27 cellular contexts compared by ENCODE assay signal in genomic region chr4:26308573-26308972, GRCh38. TPM values are rescaled to one million over a fixed set of nuclear protein-coding genes. Genes with fewer than 3 reads are reported as not detected.
DNase-seq lines count a peak whose midpoint lies in the region; ATAC-seq, FAIRE-seq and TF ChIP-seq lines count a peak whose summit lies in the region.
"Had no signal": no experiment of that assay in that cellular context is flagged by ENCODE, and none has a peak within 500 bp of the region (broad histone marks: within the 10 kb centered on the region; RNA-seq: fewer than 3 reads in every experiment).

No MANE protein-coding gene starts in this region.

- intact Hi-C loops in activated CD4-positive, alpha-beta memory T cell treated with anti-CD3 and anti-CD28 coated beads for 36 hours (cut with micrococcal nuclease): no loop called here
- intact Hi-C loops in natural killer cell (cut with micrococcal nuclease): no loop called here

- H3K36me3 Mint-ChIP-seq in activated CD4-positive, alpha-beta memory T cell treated with anti-CD3 and anti-CD28 coated beads, Interleukin-2, amount 10 ng/mL, durations not matched to agents 7 days and 5 days (ENCODE audit: low read depth): no peaks in the 10 kb centered on the region
- H3K36me3 Mint-ChIP-seq in activated CD4-positive, alpha-beta memory T cell treated with anti-CD3 and anti-CD28 coated beads for 36 hours: no peaks in the 10 kb centered on the region
- H3K36me3 Mint-ChIP-seq in activated T-helper 17 cell treated with anti-CD3 and anti-CD28 coated beads, Interleukin-2, amount 50 U/mL, for 72 hours (ENCODE audit: low read depth): no peaks in the 10 kb centered on the region
- no peaks in the 10 kb centered on the region for H3K36me3 Mint-ChIP-seq in natural killer cell
- H3K36me3 Mint-ChIP-seq: brain had no signal

- no peaks in the 10 kb centered on the region for H3K27me3 Mint-ChIP-seq in activated CD4-positive, alpha-beta memory T cell treated with anti-CD3 and anti-CD28 coated beads, Interleukin-2, amount 10 ng/mL, durations not matched to agents 7 days and 5 days
- no peaks in the 10 kb centered on the region for H3K27me3 Mint-ChIP-seq in activated CD4-positive, alpha-beta memory T cell treated with anti-CD3 and anti-CD28 coated beads for 36 hours
- H3K27me3 Mint-ChIP-seq in activated T-helper 17 cell treated with anti-CD3 and anti-CD28 coated beads, Interleukin-2, amount 50 U/mL, for 72 hours: no peaks in the 10 kb centered on the region
- H3K27me3 Mint-ChIP-seq in natural killer cell (ENCODE audit: low read depth in 2 of 2): no peaks in the 10 kb centered on the region
- H3K27me3 Mint-ChIP-seq: activated CD4-positive, alpha-beta T cell treated with anti-CD3 and anti-CD28 coated beads, Interleukin-2, amount 10 ng/mL, durations not matched to agents 7 days and 5 days; brain; CD4-positive, alpha-beta T cell had no signal

- peak; percentile 48 for FAIRE-seq in GM12891 (lab: Jason Lieb, UNC)

- no peak overlapping the region for H3K4me3 Mint-ChIP-seq in activated CD4-positive, alpha-beta memory T cell treated with anti-CD3 and anti-CD28 coated beads, Interleukin-2, amount 10 ng/mL, durations not matched to agents 7 days and 5 days
- H3K4me3 Mint-ChIP-seq in activated CD4-positive, alpha-beta memory T cell treated with anti-CD3 and anti-CD28 coated beads for 36 hours: no peak overlapping the region
- no peak overlapping the region for H3K4me3 Mint-ChIP-seq in activated T-helper 17 cell treated with anti-CD3 and anti-CD28 coated beads, Interleukin-2, amount 50 U/mL, for 72 hours
- H3K4me3 Mint-ChIP-seq in natural killer cell: no peak overlapping the region
- H3K4me3 Mint-ChIP-seq: activated CD4-positive, alpha-beta T cell treated with anti-CD3 and anti-CD28 coated beads, Interleukin-2, amount 10 ng/mL, durations not matched to agents 7 days and 5 days; brain; CD4-positive, alpha-beta T cell had no signal

- ATAC-seq in activated T-helper 17 cell treated with anti-CD3 and anti-CD28 coated beads, Interleukin-2, amount 50 U/mL, for 72 hours (replicated peaks): peak; percentile 19
- ATAC-seq in natural killer cell (peak; percentile 24 to 70 (median 55)), HG03175 (IDR thresholded peaks at IDR 0.05; ENCODE audit: unreplicated experiment) (no peak)
- ATAC-seq: foreskin keratinocyte, heart left ventricle had no signal

- POLR2A ChIA-PET in activated CD4-positive, alpha-beta memory T cell treated with anti-CD3 and anti-CD28 coated beads, Interleukin-2, amount 10 ng/mL, durations not matched to agents 7 days and 5 days (lab: Charles Lee): interaction anchor here (2.8 kb wide), 1 partner anchor 11 kb away, joined by 18 read pairs; the partner anchor contains the start of gene RBPJ
- POLR2A ChIA-PET in activated CD4-positive, alpha-beta memory T cell treated with anti-CD3 and anti-CD28 coated beads for 36 hours (lab: Charles Lee): interaction anchor here (2.2 kb wide), 1 partner anchor 11 kb away, joined by 9 read pairs; no protein-coding TSS in a partner anchor

- H3K27ac Mint-ChIP-seq in activated CD4-positive, alpha-beta memory T cell treated with anti-CD3 and anti-CD28 coated beads, Interleukin-2, amount 10 ng/mL, durations not matched to agents 7 days and 5 days: peak overlapping the region; percentile 33
- H3K27ac Mint-ChIP-seq in activated CD4-positive, alpha-beta memory T cell treated with anti-CD3 and anti-CD28 coated beads for 36 hours: no peak overlapping the region
- H3K27ac Mint-ChIP-seq in activated T-helper 17 cell treated with anti-CD3 and anti-CD28 coated beads, Interleukin-2, amount 50 U/mL, for 72 hours: no peak overlapping the region
- H3K27ac Mint-ChIP-seq in natural killer cell: no peak overlapping the region
- H3K27ac Mint-ChIP-seq: activated CD4-positive, alpha-beta T cell treated with anti-CD3 and anti-CD28 coated beads, Interleukin-2, amount 10 ng/mL, durations not matched to agents 7 days and 5 days; brain; CD4-positive, alpha-beta T cell had no signal

- no peak for DNase-seq in activated CD4-positive, alpha-beta memory T cell treated with anti-CD3 and anti-CD28 coated beads, Interleukin-2, amount 10 ng/mL, durations not matched to agents 7 days and 5 days
- DNase-seq in activated CD4-positive, alpha-beta memory T cell treated with anti-CD3 and anti-CD28 coated beads for 36 hours: no peak
- DNase-seq in GM12891 (ENCODE audit: insufficient read length, low spot score) (no peak), natural killer cell (no peak), DMS79 (lab: John Stamatoyannopoulos, UW) (no peak), NCI-H2227 (lab: John Stamatoyannopoulos, UW; ENCODE audit: unreplicated experiment) (no peak)
- DNase-seq: activated CD4-positive, alpha-beta T cell treated with anti-CD3 and anti-CD28 coated beads, Interleukin-2, amount 10 ng/mL, durations not matched to agents 7 days and 5 days; activated effector memory CD4-positive, alpha-beta T cell treated with anti-CD3 and anti-CD28 coated beads, Interleukin-2, amount 50 U/mL, for 16 hours; CD4-positive, alpha-beta T cell; EL; esophagus squamous epithelium; foreskin keratinocyte; H7; heart left ventricle; MM.1S; NCI-H2029; NCI-H226; NCI-H774; Peyer's patch; posterior cingulate gyrus; SHP77; stimulated activated CD4-positive, alpha-beta T cell treated with anti-CD3 and anti-CD28 coated beads, Interleukin-1b, Interleukin-23, amount 100 ng/mL, for 48 hours; stomach; uterus had no signal

- no peaks in the 10 kb centered on the region for H3K9me3 Mint-ChIP-seq in activated CD4-positive, alpha-beta memory T cell treated with anti-CD3 and anti-CD28 coated beads, Interleukin-2, amount 10 ng/mL, durations not matched to agents 7 days and 5 days
- H3K9me3 Mint-ChIP-seq in activated CD4-positive, alpha-beta memory T cell treated with anti-CD3 and anti-CD28 coated beads for 36 hours: no peaks in the 10 kb centered on the region
- H3K9me3 Mint-ChIP-seq in activated T-helper 17 cell treated with anti-CD3 and anti-CD28 coated beads, Interleukin-2, amount 50 U/mL, for 72 hours: no peaks in the 10 kb centered on the region
- no peaks in the 10 kb centered on the region for H3K9me3 Mint-ChIP-seq in natural killer cell
- H3K9me3 Mint-ChIP-seq: activated CD4-positive, alpha-beta T cell treated with anti-CD3 and anti-CD28 coated beads, Interleukin-2, amount 10 ng/mL, durations not matched to agents 7 days and 5 days; brain; CD4-positive, alpha-beta T cell had no signal

- CTCF ChIA-PET in activated CD4-positive, alpha-beta memory T cell treated with anti-CD3 and anti-CD28 coated beads, Interleukin-2, amount 10 ng/mL, durations not matched to agents 7 days and 5 days (lab: Charles Lee): interaction anchor here (0.7 to 2.4 kb wide), 2 partner anchors 10 to 11 kb away, joined by 4 to 10 read pairs; no protein-coding TSS in a partner anchor
- CTCF ChIA-PET in activated CD4-positive, alpha-beta memory T cell treated with anti-CD3 and anti-CD28 coated beads for 36 hours (lab: Charles Lee): interaction anchor here (1.1 kb wide), 1 partner anchor 67 kb away, joined by 3 read pairs; no protein-coding TSS in a partner anchor

- TF ChIP-seq CTCF in natural killer cell (IDR thresholded peaks at IDR 0.05): no peak

- H3K4me1 Mint-ChIP-seq in activated CD4-positive, alpha-beta memory T cell treated with anti-CD3 and anti-CD28 coated beads, Interleukin-2, amount 10 ng/mL, durations not matched to agents 7 days and 5 days: peaks cover 37% of the 10 kb centered on the region
- peaks cover 24% of the 10 kb centered on the region for H3K4me1 Mint-ChIP-seq in activated CD4-positive, alpha-beta memory T cell treated with anti-CD3 and anti-CD28 coated beads for 36 hours (ENCODE audit: low read depth)
- H3K4me1 Mint-ChIP-seq in activated T-helper 17 cell treated with anti-CD3 and anti-CD28 coated beads, Interleukin-2, amount 50 U/mL, for 72 hours: peaks cover 10% of the 10 kb centered on the region
- H3K4me1 Mint-ChIP-seq in natural killer cell: peaks cover 7 to 9% of the 10 kb centered on the region in 2 donors
- H3K4me1 Mint-ChIP-seq: brain had no signal

- no peak for TF ChIP-seq POLR2A in GM12891 (IDR thresholded peaks at IDR 0.05; ENCODE audit: low read depth, low read length)

TF ChIP-seq in GM12891, 5 proteins besides CTCF, POLR2A, EP300 and RAD21:
- TF ChIP-seq TAF1 (IDR thresholded peaks at IDR 0.05; ENCODE audit: low read depth, low read length) (no peak), POU2F2 (IDR thresholded peaks at IDR 0.05; ENCODE audit: low read depth, low read length) (no peak), PAX5 (IDR thresholded peaks at IDR 0.05; ENCODE audit: insufficient read depth, low read length, severe bottlenecking) (no peak), SPI1 (IDR thresholded peaks at IDR 0.05; ENCODE audit: low read depth, low read length) (no peak), POLR2AphosphoS5 (IDR thresholded peaks at IDR 0.05; ENCODE audit: low read depth, low read length) (no peak)

RNA-seq across cellular contexts. Expression of gene RBPJ, which starts 12.2 kb away (rescaled TPM):
- 100 to 1,000 TPM; 137 to 144 TPM for total RNA-seq in activated CD4-positive, alpha-beta memory T cell treated with anti-CD3 and anti-CD28 coated beads, Interleukin-2, amount 10 ng/mL, durations not matched to agents 7 days and 5 days
- total RNA-seq in activated CD4-positive, alpha-beta memory T cell treated with anti-CD3 and anti-CD28 coated beads for 36 hours: 100 to 1,000 TPM; 262 to 269 TPM
- polyA plus RNA-seq in GM12891 (2012; ENCODE audit: low read depth, missing spikeins): 30.5 TPM
- 100 to 1,000 TPM; 238 to 481 TPM for total RNA-seq in activated T-helper 17 cell treated with anti-CD3 and anti-CD28 coated beads, Interleukin-2, amount 50 U/mL, for 72 hours
- 10 to 100 TPM; 46.4 to 53.3 (median 48.8) TPM for total RNA-seq in natural killer cell
